Comparison of ENCODE assay signal across 8 cellular contexts in genomic region chr10:96512997-96513685, GRCh38. TPM values are rescaled to one million over a fixed set of nuclear protein-coding genes. Genes with fewer than 3 reads are reported as not detected.
A peak's percentile ranks its signal among the peaks of the same experiment; 100 is the strongest.
DNase-seq lines count a peak whose midpoint lies in the region; ATAC-seq and TF ChIP-seq lines count a peak whose summit lies in the region.

No MANE protein-coding gene starts in this region.

- H3K9me2 ChIP-seq in SU-DHL-6 (replicated peaks; ENCODE audit: insufficient read depth, low read length), result no peaks in the 10 kb centered on the region

- H3K27ac Mint-ChIP-seq in mesothelial cell of epicardium, result no peak overlapping the region

- H3K9me3 Mint-ChIP-seq in mesothelial cell of epicardium, result no peaks in the 10 kb centered on the region

- no peaks in the 10 kb centered on the region for H4K20me1 ChIP-seq in SU-DHL-6 (ENCODE audit: low read depth, low read length)

- H3K36me3 ChIP-seq in HEK293 (ENCODE audit: control insufficient read depth in 2 of 2, insufficient read depth in 1 of 2, low read length in 2 of 2) (peaks cover 0 to 2% of the 10 kb centered on the region in 2 experiments; a peak in 1 of 3 replicates), SU-DHL-6 (ENCODE audit: low read length) (no peaks in the 10 kb centered on the region), duodenal mucosa (ENCODE audit: control insufficient read depth in 1 of 2, insufficient read depth in 2 of 2, low read length in 2 of 2) (peaks cover 0 to under 1% of the 10 kb centered on the region in 2 donors), uterus (no peaks in the 10 kb centered on the region)

- H3K79me2 ChIP-seq in SU-DHL-6 (ENCODE audit: insufficient read depth, low read length), result no peaks in the 10 kb centered on the region

- DNase-seq in mesothelial cell of epicardium (ENCODE audit: low spot score in 2 of 2, unreplicated experiment in 2 of 2) (peak in 1 of 2 experiments; percentile 50), uterus (no peak), HCEC 1CT (no peak)

- H3K27me3 ChIP-seq in SU-DHL-6 (ENCODE audit: low read length) (0 out of 2 replicates have a peak, but pooled peaks cover 2% of the 10 kb centered on the region), duodenal mucosa (ENCODE audit: control insufficient read depth in 1 of 2, insufficient read depth in 2 of 2, low read length in 2 of 2) (peaks cover 15 to 22% of the 10 kb centered on the region in 2 donors), uterus (no peaks in the 10 kb centered on the region)

- H3K9me3 ChIP-seq in HEK293 (ENCODE audit: control insufficient read depth, insufficient read depth, low read depth, low read length), result no peaks in the 10 kb centered on the region
- no peaks in the 10 kb centered on the region for H3K9me3 ChIP-seq in SU-DHL-6 (ENCODE audit: insufficient read depth, low read length)
- H3K9me3 ChIP-seq in duodenal mucosa (ENCODE audit: control insufficient read depth in 1 of 2, low read length in 2 of 2), result no peaks in the 10 kb centered on the region
- H3K9me3 ChIP-seq in uterus, result no peaks in the 10 kb centered on the region

- H3K27me3 Mint-ChIP-seq in mesothelial cell of epicardium (ENCODE audit: low read depth), result peaks cover 69% of the 10 kb centered on the region

- peak overlapping the region; percentile 75 for H2AFZ ChIP-seq in SU-DHL-6 (ENCODE audit: low read depth, low read length, severe bottlenecking)

- H3K4me2 ChIP-seq in SU-DHL-6 (ENCODE audit: low read depth, low read length, poor library complexity, severe bottlenecking), result peak overlapping the region; percentile 94

- H3K9ac ChIP-seq in SU-DHL-6 (ENCODE audit: low read length) (peak overlapping the region; percentile 54), duodenal mucosa (ENCODE audit: low read depth in 1 of 2, low read length in 2 of 2) (peak overlapping the region in 1 of 2 donors; percentile 54)

- H3K4me1 ChIP-seq in HEK293 (ENCODE audit: control insufficient read depth, insufficient read depth, low read length), result peaks cover 5% of the 10 kb centered on the region
- peaks cover 7 to 23% of the 10 kb centered on the region in 2 donors for H3K4me1 ChIP-seq in duodenal mucosa (ENCODE audit: control insufficient read depth in 1 of 2, insufficient read depth in 2 of 2, low read length in 2 of 2)
- H3K4me1 ChIP-seq in uterus, result peaks cover 0 to 12% of the 10 kb centered on the region in 2 donors

- intact Hi-C loops in uterus (cut with DNase I; ENCODE audit: low total_unique reads), result loop anchor here (10.0 kb wide), 1 partner anchor 118 kb away; no protein-coding TSS in a partner anchor

- peaks cover 18% of the 10 kb centered on the region for H3K4me1 Mint-ChIP-seq in mesothelial cell of epicardium

- TF ChIP-seq POLR2A in uterus (IDR thresholded peaks at IDR 0.05), result no peak

- H3K4me3 ChIP-seq in GM12875 (ENCODE audit: low read depth, low read length), result peak overlapping the region; percentile 66
- peak overlapping the region; percentile 46 for H3K4me3 ChIP-seq in HEK293 (ENCODE audit: low read depth, low read length)
- peak overlapping the region; percentile 66 for H3K4me3 ChIP-seq in SU-DHL-6 (ENCODE audit: insufficient read depth, low read length, poor library complexity, severe bottlenecking)
- peak overlapping the region; percentile 65 to 67 for H3K4me3 ChIP-seq in duodenal mucosa (ENCODE audit: low read depth in 1 of 2, low read length in 2 of 2)
- peak overlapping the region; percentile 31 to 49 for H3K4me3 ChIP-seq in uterus

- peak overlapping the region; percentile 42; the same call in 1 of the 2 replicates for H3K27ac ChIP-seq in HEK293 (ENCODE audit: extremely low read depth, low read depth, low read length)
- peak overlapping the region; percentile 63 for H3K27ac ChIP-seq in SU-DHL-6 (ENCODE audit: low read depth, low read length)
- no peak overlapping the region for H3K27ac ChIP-seq in duodenal mucosa (ENCODE audit: low read depth, low read length)
- no peak overlapping the region for H3K27ac ChIP-seq in uterus

- POLR2A ChIA-PET in HEK293 (lab: Yijun Ruan, JAX), result interaction anchor here (1.2 kb wide), 2 partner anchors 138 to 556 kb away, joined by 3 read pairs; no protein-coding TSS in a partner anchor

- CTCF ChIA-PET in HEK293 (lab: Yijun Ruan, JAX), result interaction anchor here (0.6 to 5.6 kb wide), 21 partner anchors 11 to 371 kb away, joined by 3 to 79 read pairs (median 4); no protein-coding TSS in a partner anchor

- H3K36me3 Mint-ChIP-seq in mesothelial cell of epicardium, result no peaks in the 10 kb centered on the region

- H3F3A ChIP-seq in SU-DHL-6 (ENCODE audit: insufficient read depth), result peaks cover 9% of the 10 kb centered on the region

- peak overlapping the region; percentile 64 for H3K4me3 Mint-ChIP-seq in mesothelial cell of epicardium

- TF ChIP-seq CTCF in GM12875 (IDR thresholded peaks at IDR 0.05; ENCODE audit: borderline replicate concordance, insufficient read depth, low read depth, low read length) (no peak), HEK293 (tag by site-specific recombination; IDR thresholded peaks at IDR 0.05) (no peak), SU-DHL-6 (IDR thresholded peaks at IDR 0.05; ENCODE audit: insufficient read depth, low read length, poor library complexity, severe bottlenecking) (no peak), mesothelial cell of epicardium (IDR thresholded peaks at IDR 0.05; ENCODE audit: unreplicated experiment) (no peak), uterus (IDR thresholded peaks at IDR 0.05) (no peak)

- no peak for ATAC-seq in HG02840 (IDR thresholded peaks at IDR 0.05; ENCODE audit: low FRiP score, unreplicated experiment)

TF ChIP-seq in HEK293, 187 proteins besides CTCF, POLR2A, EP300 and RAD21 (continues in another document):
- TF ChIP-seq ZNF658 (tag by site-specific recombination; IDR thresholded peaks at IDR 0.05), result no peak
- no peak for TF ChIP-seq SP3 (tag by site-specific recombination; IDR thresholded peaks at IDR 0.05)
- TF ChIP-seq ZNF692 (tag by site-specific recombination; IDR thresholded peaks at IDR 0.05), result no peak
- 0 out of 2 replicates have a peak, but pooled peaks have one; percentile 3 for TF ChIP-seq ZNF660 (tag by site-specific recombination; IDR thresholded peaks at IDR 0.05)
- TF ChIP-seq ZNF423 (tag by site-specific recombination; IDR thresholded peaks at IDR 0.05), result peak; percentile 32; the same call in 1 of the 2 replicates
- 0 out of 2 replicates have a peak, but pooled peaks have one; percentile 5 for TF ChIP-seq ZIC2 (tag by site-specific recombination; IDR thresholded peaks at IDR 0.05)
- no peak for TF ChIP-seq ZNF366 (tag by site-specific recombination; conservative IDR thresholded peaks at IDR 0.05)
- TF ChIP-seq ZNF311 (tag by site-specific recombination; IDR thresholded peaks at IDR 0.05; ENCODE audit: borderline replicate concordance), result no peak
- peak; percentile 1; the same call in 1 of the 2 replicates for TF ChIP-seq ZBTB8A (tag by site-specific recombination; IDR thresholded peaks at IDR 0.05)
- no peak for TF ChIP-seq ZNF560 (tag by site-specific recombination; IDR thresholded peaks at IDR 0.05; ENCODE audit: borderline replicate concordance)
- no peak for TF ChIP-seq ZNF324 (tag by site-specific recombination; IDR thresholded peaks at IDR 0.05)
- peak; percentile 33 for TF ChIP-seq HIC1 (tag by site-specific recombination; IDR thresholded peaks at IDR 0.05)
- TF ChIP-seq ZNF777 (tag by site-specific recombination; IDR thresholded peaks at IDR 0.05; ENCODE audit: borderline replicate concordance), result 0 out of 2 replicates have a peak, but pooled peaks have one; percentile 73
- TF ChIP-seq ZNF610 (tag by site-specific recombination; IDR thresholded peaks at IDR 0.05; ENCODE audit: borderline replicate concordance), result no peak
- no peak for TF ChIP-seq ZNF18 (tag by site-specific recombination; IDR thresholded peaks at IDR 0.05)
- no peak for TF ChIP-seq ZNF138 (tag by site-specific recombination; IDR thresholded peaks at IDR 0.05; ENCODE audit: borderline replicate concordance)

RNA-seq across cellular contexts. Expression of gene TLL2, which starts 0.6 kb away (rescaled TPM):
- 1.4 to 1.8 TPM (median 1.6 TPM) in 3 replicates for total RNA-seq in mesothelial cell of epicardium
- 1 to 10 TPM in 1 of 4 donors, under 1 TPM in 1, not detected in 2; 0.67 to 1.1 TPM for total RNA-seq in uterus

Comparison
In these comparisons a context has a peak if more than half of its experiments do, and no peak if none do; other contexts are left out.
1. H3K27ac ChIP-seq: peak in HEK293 (single experiment) and SU-DHL-6 (single experiment); none in duodenal mucosa (single experiment) and uterus (0 of 2).
2. Peak in every context shown above with its lines, with median percentiles within 50 percentile points of each other: H3K4me3 ChIP-seq.